Comparison of ENCODE assay signal across 17 cellular contexts in the genomic region with DNA sequence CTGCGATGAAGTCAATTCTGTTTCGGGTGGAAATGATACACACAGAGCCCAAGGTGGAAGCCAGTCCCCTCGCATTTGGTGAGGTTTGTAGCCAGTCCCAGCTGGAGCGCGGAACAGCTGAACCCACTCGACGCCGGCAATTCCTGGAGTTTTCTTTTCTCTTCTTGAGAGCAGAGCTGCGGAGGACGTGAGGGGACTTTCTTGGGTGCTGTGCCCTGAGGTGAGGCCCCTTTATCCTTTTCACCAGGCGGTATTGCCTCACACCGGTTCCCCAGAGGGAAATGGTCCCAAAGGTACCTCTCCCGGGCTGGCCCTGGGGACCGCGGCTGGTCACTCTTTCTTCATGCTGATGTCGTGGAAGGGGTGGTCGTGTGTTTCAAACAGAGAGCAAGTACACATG.
DNase-seq lines count a peak whose midpoint lies in the region; ATAC-seq and TF ChIP-seq lines count a peak whose summit lies in the region.
"Had no signal": no experiment of that assay in that cellular context is flagged by ENCODE, and none has a peak within 500 bp of the region (broad histone marks: within the 10 kb centered on the region; RNA-seq: fewer than 3 reads in every experiment).

No MANE protein-coding gene starts in this region.

- H3K79me2 ChIP-seq in Loucy (ENCODE audit: insufficient read depth, low read length) (no peaks in the 10 kb centered on the region), mesendoderm (ENCODE audit: control insufficient read depth, insufficient read depth, low read length) (no peaks in the 10 kb centered on the region)

- H2AK5ac ChIP-seq in mesendoderm (ENCODE audit: low read length) = no peak overlapping the region

- H3K27me3 ChIP-seq in Loucy (ENCODE audit: insufficient read depth, low read length, poor library complexity, severe bottlenecking) (no peaks in the 10 kb centered on the region), spleen (replicated peaks in 1 of 7) (peaks cover 0 to 6% (median 0%) of the 10 kb centered on the region in 7 donors), mesendoderm (ENCODE audit: insufficient read depth, low read length, poor library complexity) (no peaks in the 10 kb centered on the region)

- no peak overlapping the region for H3K56ac ChIP-seq in mesendoderm (ENCODE audit: low read length)

- TF ChIP-seq POLR2A in spleen (IDR thresholded peaks at IDR 0.05) = no peak

- H3K27ac ChIP-seq in spleen = no peak overlapping the region
- no peak overlapping the region for H3K27ac ChIP-seq in mesendoderm (ENCODE audit: low read depth, low read length)
- H3K27ac ChIP-seq: A549, KMS-11 had no signal

- H3F3A ChIP-seq in Loucy (ENCODE audit: low read depth) = no peaks in the 10 kb centered on the region

- H3K18ac ChIP-seq in mesendoderm (ENCODE audit: low read length) = no peak overlapping the region

- ATAC-seq in GM21717 (IDR thresholded peaks at IDR 0.05; ENCODE audit: unreplicated experiment) = no peak
- ATAC-seq: A549 had no signal

- H4K5ac ChIP-seq in mesendoderm (ENCODE audit: low read length) = no peak overlapping the region

- DNase-seq in D341Med (ENCODE audit: low spot score) (peak; percentile 21), ecto neural progenitor cell (ENCODE audit: low spot score) (peak; percentile 16), spleen (peak; percentile 38), mesendoderm (no peak)
- DNase-seq in stimulated activated CD4-positive, alpha-beta T cell treated with anti-CD3 and anti-CD28 coated beads, Interleukin-4, amount 100 ng/mL, for 4 hours = no peak
- DNase-seq: EL, GF-D8, IMR-90, NCI-H1417, NCI-H187, NCI-H446, NCI-H526, Right ventricle myocardium superior had no signal

- peak overlapping the region; percentile 72 for H2AFZ ChIP-seq in Loucy (ENCODE audit: low read length)

- no peak overlapping the region for H2BK15ac ChIP-seq in mesendoderm (replicated peaks; ENCODE audit: low read depth)

- TF ChIP-seq CTCF in Loucy (conservative IDR thresholded peaks at IDR 0.05; ENCODE audit: low read length) (no peak), spleen (IDR thresholded peaks at IDR 0.05 in 8 of 11, conservative IDR thresholded peaks at IDR 0.05 in 3 of 11) (no peak)

- H3K4ac ChIP-seq in mesendoderm (ENCODE audit: low read depth, low read length) = no peak overlapping the region

- no peaks in the 10 kb centered on the region for H3K9me2 ChIP-seq in Loucy (replicated peaks; ENCODE audit: low read depth, low read length)

- no peak overlapping the region for H2BK5ac ChIP-seq in mesendoderm (ENCODE audit: low read length)

- H4K8ac ChIP-seq in mesendoderm (ENCODE audit: low read depth, low read length) = no peak overlapping the region

- intact Hi-C loops in spleen (cut with DNase I; ENCODE audit: low total_unique reads) = no loop called here

- no peak overlapping the region for H2BK120ac ChIP-seq in mesendoderm (ENCODE audit: low read depth, low read length)

- WGBS in spleen, 5 donors = 93 to 97% (median 95%) methylated on average over 17 of the region's 17 CpGs
- no CpG with 5 or more reads among the region's 17 CpGs for WGBS in mesendoderm (ENCODE audit: extremely low coverage, insufficient coverage, low lambda C conversion rate)

- H3K36me3 ChIP-seq in Loucy (ENCODE audit: insufficient read depth, low read length) (no peaks in the 10 kb centered on the region), spleen (no peaks in the 10 kb centered on the region), mesendoderm (ENCODE audit: control insufficient read depth, insufficient read depth, low read length) (no peaks in the 10 kb centered on the region)

- H3K79me1 ChIP-seq in mesendoderm (ENCODE audit: low read length) = no peaks in the 10 kb centered on the region

- H4K20me1 ChIP-seq in Loucy (ENCODE audit: insufficient read depth, low read length, poor library complexity, severe bottlenecking) = no peaks in the 10 kb centered on the region

- H3K9me3 ChIP-seq in Loucy (ENCODE audit: insufficient read depth, low read depth, low read length) (no peaks in the 10 kb centered on the region), spleen (no peaks in the 10 kb centered on the region)
- H3K9me3 ChIP-seq: A549 had no signal

- H3K4me2 ChIP-seq in Loucy (ENCODE audit: low read depth, low read length, poor library complexity, severe bottlenecking) (peak overlapping the region; percentile 58), mesendoderm (ENCODE audit: low read length) (no peak overlapping the region)
- H3K4me2 ChIP-seq: A549, KMS-11 had no signal

- H3K4me3 ChIP-seq in Loucy (ENCODE audit: low read length, poor library complexity, severe bottlenecking) (peak overlapping the region; percentile 39), spleen (no peak overlapping the region), mesendoderm (ENCODE audit: low read length) (no peak overlapping the region)
- H3K4me3 ChIP-seq: A549 had no signal

- H3K4me1 ChIP-seq in Loucy (ENCODE audit: insufficient read depth, low read length, poor library complexity, severe bottlenecking) (peaks cover 10% of the 10 kb centered on the region), spleen (no peaks in the 10 kb centered on the region), mesendoderm (ENCODE audit: control insufficient read depth, low read depth, low read length) (no peaks in the 10 kb centered on the region)
- H3K4me1 ChIP-seq: A549 had no signal

- H3K9ac ChIP-seq in Loucy (ENCODE audit: low read depth, low read length, poor library complexity, severe bottlenecking) = no peak overlapping the region
- H3K9ac ChIP-seq in mesendoderm (ENCODE audit: low read length) = no peak overlapping the region
- H3K9ac ChIP-seq: KMS-11 had no signal

- H3K23ac ChIP-seq in mesendoderm (ENCODE audit: low read length) = no peak overlapping the region

Comparison
In these comparisons a context has a peak if more than half of its experiments do, and no peak if none do; other contexts are left out.
1. DNase-seq: peak in D341Med (single experiment), ecto neural progenitor cell (single experiment) and spleen (single experiment); none in stimulated activated CD4-positive, alpha-beta T cell treated with anti-CD3 and anti-CD28 coated beads, Interleukin-4, amount 100 ng/mL, for 4 hours (0 of 2) and mesendoderm (single experiment).